23 cellular contexts compared by ENCODE assay signal in genomic region chr14:36174767-36175424, GRCh38. TPM values are rescaled to one million over a fixed set of nuclear protein-coding genes. Genes with fewer than 3 reads are reported as not detected.
"Had no signal": no experiment of that assay in that cellular context is flagged by ENCODE, and none has a peak within 500 bp of the region (broad histone marks: within the 10 kb centered on the region; RNA-seq: fewer than 3 reads in every experiment).

No MANE protein-coding gene starts in this region.

- H3K4me1 ChIP-seq: SJSA1 had no signal

- H3K9me2 ChIP-seq: SK-N-SH had no signal

- H3K4me3 ChIP-seq: MG63, SJSA1 had no signal

- H3K27me3 ChIP-seq: MG63, SJSA1 had no signal

- H3K9me3 ChIP-seq: MG63, SJSA1, SK-N-SH had no signal

- DNase-seq: KBM-7, MG63, NCI-H1092, NCI-H1105 treated with DMSO at 0.1 percent for 48 hours, NCI-H1417 treated with DMSO at 0.1 percent for 48 hours, NCI-H146, NCI-H1694 treated with DMSO at 0.1 percent for 48 hours, NCI-H1930, NCI-H2081, NCI-H2107, NCI-H2227 treated with DMSO at 0.1 percent for 48 hours, NCI-H524, NCI-H526 treated with DMSO at 0.1 percent for 48 hours, NCI-H748 treated with DMSO at 0.1 percent for 48 hours, Right ventricle myocardium superior, RPMI8226, SIG-M5, SK-N-SH, SW 1271 had no signal

- H3K27ac ChIP-seq: SJSA1 had no signal

- H3K9ac ChIP-seq: SK-N-SH had no signal

- FAIRE-seq: RCC 7860 had no signal

- H3K4me2 ChIP-seq: SK-N-SH had no signal

- H3K36me3 ChIP-seq: MG63, SJSA1 had no signal

RNA-seq across cellular contexts. Expression of gene PTCSC3, which starts 1.6 kb away (rescaled TPM):
- total RNA-seq: HT1080, NCI-H460, Right ventricle myocardium superior, SJSA1 had no signal
- polyA plus RNA-seq: SK-N-SH had no signal
